In the genomic region with DNA sequence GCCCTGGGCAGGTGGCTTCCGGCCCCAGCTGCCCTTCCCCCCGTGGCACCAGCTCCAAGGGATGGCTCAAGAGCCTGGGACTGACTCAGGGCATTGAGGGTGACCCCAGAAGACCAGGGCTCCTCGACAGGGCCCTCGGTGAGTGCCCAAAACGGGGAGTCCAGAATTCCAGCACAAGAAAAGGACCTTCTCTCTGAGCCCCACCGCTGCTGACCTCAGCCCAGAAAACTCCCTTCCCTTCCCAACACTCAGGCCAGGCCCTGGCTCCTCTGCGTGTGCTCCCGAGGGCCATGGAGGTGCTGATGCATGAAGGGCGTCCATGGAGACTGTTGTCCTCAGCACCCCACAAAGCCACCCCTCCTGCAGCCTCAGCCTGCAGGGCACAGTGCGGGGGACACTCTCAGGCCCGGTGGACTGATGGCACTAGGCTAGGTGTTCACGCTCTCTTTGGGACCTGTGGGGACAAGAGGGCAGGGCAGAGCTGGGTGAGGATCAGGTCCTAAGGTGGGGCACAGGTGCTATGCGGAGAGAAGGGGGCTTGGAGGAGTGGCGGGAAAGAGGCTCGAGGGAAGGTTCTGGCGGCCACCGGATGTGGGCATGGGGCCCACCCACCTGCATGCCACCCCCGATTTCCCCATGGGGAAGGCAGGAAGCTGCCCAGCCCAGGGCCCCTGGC, we compare ENCODE assay signal across 1 cellular context.
TF ChIP-seq lines count a peak whose summit lies in the region.

No MANE protein-coding gene starts in this region.

TF ChIP-seq in K562, 482 proteins besides CTCF, POLR2A, EP300 and RAD21 (continues in another document):
- TF ChIP-seq, protein P1, sequence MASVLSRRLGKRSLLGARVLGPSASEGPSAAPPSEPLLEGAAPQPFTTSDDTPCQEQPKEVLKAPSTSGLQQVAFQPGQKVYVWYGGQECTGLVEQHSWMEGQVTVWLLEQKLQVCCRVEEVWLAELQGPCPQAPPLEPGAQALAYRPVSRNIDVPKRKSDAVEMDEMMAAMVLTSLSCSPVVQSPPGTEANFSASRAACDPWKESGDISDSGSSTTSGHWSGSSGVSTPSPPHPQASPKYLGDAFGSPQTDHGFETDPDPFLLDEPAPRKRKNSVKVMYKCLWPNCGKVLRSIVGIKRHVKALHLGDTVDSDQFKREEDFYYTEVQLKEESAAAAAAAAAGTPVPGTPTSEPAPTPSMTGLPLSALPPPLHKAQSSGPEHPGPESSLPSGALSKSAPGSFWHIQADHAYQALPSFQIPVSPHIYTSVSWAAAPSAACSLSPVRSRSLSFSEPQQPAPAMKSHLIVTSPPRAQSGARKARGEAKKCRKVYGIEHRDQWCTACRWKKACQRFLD (CRISPR knock-in tag; IDR thresholded peaks at IDR 0.05): peak; percentile 15; the same call in 1 of the 2 replicates
- TF ChIP-seq SAP30 (IDR thresholded peaks at IDR 0.05; ENCODE audit: borderline replicate concordance, insufficient read depth, low read depth, low read length, poor library complexity, severe bottlenecking) (no peak), IFI16 (CRISPR knock-in tag; IDR thresholded peaks at IDR 0.05) (no peak), DIDO1 (tag; IDR thresholded peaks at IDR 0.05; ENCODE audit: low read depth) (no peak), CTBP1 (IDR thresholded peaks at IDR 0.05; ENCODE audit: borderline replicate concordance) (no peak), GATAD2A (IDR thresholded peaks at IDR 0.05) (peak; percentile 45; the same call in 1 of the 2 replicates), ATF2 (CRISPR knock-in tag; IDR thresholded peaks at IDR 0.05) (no peak), L3MBTL2 (IDR thresholded peaks at IDR 0.05) (no peak), ELF4 (CRISPR knock-in tag; IDR thresholded peaks at IDR 0.05) (0 out of 2 replicates have a peak, but pooled peaks have one; percentile 14), SIN3B (IDR thresholded peaks at IDR 0.05; ENCODE audit: low read depth) (no peak), CBFA2T3 (IDR thresholded peaks at IDR 0.05) (no peak), HNRNPLL (IDR thresholded peaks at IDR 0.05; ENCODE audit: low read depth, low read length, poor library complexity, severe bottlenecking) (no peak), TAF15 (IDR thresholded peaks at IDR 0.05; ENCODE audit: low read depth, low read length) (no peak), HMG20A (CRISPR knock-in tag; conservative IDR thresholded peaks at IDR 0.05) (no peak), CCAR2 (IDR thresholded peaks at IDR 0.05; ENCODE audit: low read depth, low read length) (no peak), ZBTB17 (CRISPR knock-in tag; IDR thresholded peaks at IDR 0.05) (no peak; the same call in 1 of the 2 replicates), NEUROD1 (IDR thresholded peaks at IDR 0.05; ENCODE audit: borderline replicate concordance, low read depth, low read length, partially characterized antibody) (peak; percentile 0), CREM (IDR thresholded peaks at IDR 0.05; ENCODE audit: low read depth) (peak; percentile 19), NR2C2 (CRISPR knock-in tag; IDR thresholded peaks at IDR 0.05) (no peak), NR2C2 (tag; IDR thresholded peaks at IDR 0.05) (0 out of 2 replicates have a peak, but pooled peaks have one; percentile 9), ZNF263 (CRISPR knock-in tag; IDR thresholded peaks at IDR 0.05; ENCODE audit: borderline replicate concordance) (peak; percentile 82; the same call in 1 of the 2 replicates), SREBF2 (CRISPR knock-in tag; IDR thresholded peaks at IDR 0.05) (no peak), PCBP1 (IDR thresholded peaks at IDR 0.05; ENCODE audit: low read depth, low read length, poor library complexity, severe bottlenecking) (no peak), GTF2B (IDR thresholded peaks at IDR 0.05; ENCODE audit: extremely low read depth, insufficient read length) (no peak), ID3 (CRISPR knock-in tag; IDR thresholded peaks at IDR 0.05) (no peak), ID3 (tag; IDR thresholded peaks at IDR 0.05) (0 out of 2 replicates have a peak, but pooled peaks have one; percentile 23), PHF8 (IDR thresholded peaks at IDR 0.05; ENCODE audit: borderline replicate concordance, low read length) (no peak), JUN (IDR thresholded peaks at IDR 0.05; ENCODE audit: borderline replicate concordance, low read depth, low read length) (no peak), JUN (CRISPR knock-in tag; IDR thresholded peaks at IDR 0.05; ENCODE audit: borderline replicate concordance) (0 out of 2 replicates have a peak, but pooled peaks have one; percentile 50), ZBTB11 (CRISPR knock-in tag; IDR thresholded peaks at IDR 0.05) (0 out of 6 replicates have a peak, but pooled peaks of 1 of the 3 experiments have one; percentile 55), ZNF232 (CRISPR knock-in tag; IDR thresholded peaks at IDR 0.05) (no peak), ELF1 (tag; IDR thresholded peaks at IDR 0.05) (no peak), ETV6 (IDR thresholded peaks at IDR 0.05; ENCODE audit: borderline replicate concordance in 1 of 2, low read depth in 2 of 2, low read length in 1 of 2) (0 out of 4 replicates have a peak, but pooled peaks of 1 of the 2 experiments have one; percentile 2), ETV6 (CRISPR knock-in tag; IDR thresholded peaks at IDR 0.05; ENCODE audit: borderline replicate concordance) (no peak), NR0B1 (IDR thresholded peaks at IDR 0.05; ENCODE audit: partially characterized antibody) (no peak), PHF20 (IDR thresholded peaks at IDR 0.05; ENCODE audit: partially characterized antibody) (no peak), E2F6 (IDR thresholded peaks at IDR 0.05; ENCODE audit: borderline replicate concordance in 1 of 2, extremely low read depth in 1 of 2, insufficient read depth in 1 of 2, insufficient read length in 1 of 2, low read depth in 1 of 2, low read length in 1 of 2, poor library complexity in 1 of 2, severe bottlenecking in 1 of 2) (peak in 1 of 2 experiments; percentile 40), ZNF75A (CRISPR knock-in tag; IDR thresholded peaks at IDR 0.05) (no peak), VEZF1 (CRISPR knock-in tag; IDR thresholded peaks at IDR 0.05) (peak; percentile 67)
- TF ChIP-seq, protein P2, sequence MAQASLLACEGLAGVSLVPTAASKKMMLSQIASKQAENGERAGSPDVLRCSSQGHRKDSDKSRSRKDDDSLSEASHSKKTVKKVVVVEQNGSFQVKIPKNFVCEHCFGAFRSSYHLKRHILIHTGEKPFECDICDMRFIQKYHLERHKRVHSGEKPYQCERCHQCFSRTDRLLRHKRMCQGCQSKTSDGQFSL (CRISPR knock-in tag; IDR thresholded peaks at IDR 0.05): 0 out of 2 replicates have a peak, but pooled peaks have one; percentile 2
- TF ChIP-seq, protein P2 (tag; IDR thresholded peaks at IDR 0.05): no peak
- TF ChIP-seq, protein P3, sequence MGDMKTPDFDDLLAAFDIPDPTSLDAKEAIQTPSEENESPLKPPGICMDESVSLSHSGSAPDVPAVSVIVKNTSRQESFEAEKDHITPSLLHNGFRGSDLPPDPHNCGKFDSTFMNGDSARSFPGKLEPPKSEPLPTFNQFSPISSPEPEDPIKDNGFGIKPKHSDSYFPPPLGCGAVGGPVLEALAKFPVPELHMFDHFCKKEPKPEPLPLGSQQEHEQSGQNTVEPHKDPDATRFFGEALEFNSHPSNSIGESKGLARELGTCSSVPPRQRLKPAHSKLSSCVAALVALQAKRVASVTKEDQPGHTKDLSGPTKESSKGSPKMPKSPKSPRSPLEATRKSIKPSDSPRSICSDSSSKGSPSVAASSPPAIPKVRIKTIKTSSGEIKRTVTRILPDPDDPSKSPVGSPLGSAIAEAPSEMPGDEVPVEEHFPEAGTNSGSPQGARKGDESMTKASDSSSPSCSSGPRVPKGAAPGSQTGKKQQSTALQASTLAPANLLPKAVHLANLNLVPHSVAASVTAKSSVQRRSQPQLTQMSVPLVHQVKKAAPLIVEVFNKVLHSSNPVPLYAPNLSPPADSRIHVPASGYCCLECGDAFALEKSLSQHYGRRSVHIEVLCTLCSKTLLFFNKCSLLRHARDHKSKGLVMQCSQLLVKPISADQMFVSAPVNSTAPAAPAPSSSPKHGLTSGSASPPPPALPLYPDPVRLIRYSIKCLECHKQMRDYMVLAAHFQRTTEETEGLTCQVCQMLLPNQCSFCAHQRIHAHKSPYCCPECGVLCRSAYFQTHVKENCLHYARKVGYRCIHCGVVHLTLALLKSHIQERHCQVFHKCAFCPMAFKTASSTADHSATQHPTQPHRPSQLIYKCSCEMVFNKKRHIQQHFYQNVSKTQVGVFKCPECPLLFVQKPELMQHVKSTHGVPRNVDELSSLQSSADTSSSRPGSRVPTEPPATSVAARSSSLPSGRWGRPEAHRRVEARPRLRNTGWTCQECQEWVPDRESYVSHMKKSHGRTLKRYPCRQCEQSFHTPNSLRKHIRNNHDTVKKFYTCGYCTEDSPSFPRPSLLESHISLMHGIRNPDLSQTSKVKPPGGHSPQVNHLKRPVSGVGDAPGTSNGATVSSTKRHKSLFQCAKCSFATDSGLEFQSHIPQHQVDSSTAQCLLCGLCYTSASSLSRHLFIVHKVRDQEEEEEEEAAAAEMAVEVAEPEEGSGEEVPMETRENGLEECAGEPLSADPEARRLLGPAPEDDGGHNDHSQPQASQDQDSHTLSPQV (IDR thresholded peaks at IDR 0.05): peak; percentile 55
